3 cellular contexts compared by ENCODE assay signal in genomic region chr4:153416456-153416855, GRCh38.
TF ChIP-seq lines count a peak whose summit lies in the region.

No MANE protein-coding gene starts in this region.

TF ChIP-seq in IMR-90, 13 proteins besides CTCF, POLR2A, EP300 and RAD21:
- peak; percentile 48 for TF ChIP-seq CEBPB (IDR thresholded peaks at IDR 0.05; ENCODE audit: low read depth, low read length)
TF ChIP-seq in IMR-90: peak in this region for 1; not testable (repeated sequence) for 12.

TF ChIP-seq in K562, 482 proteins besides CTCF, POLR2A, EP300 and RAD21:
- peak; percentile 80 for TF ChIP-seq CEBPG (CRISPR knock-in tag; IDR thresholded peaks at IDR 0.05)
- TF ChIP-seq CEBPG (tag; conservative IDR thresholded peaks at IDR 0.05 in 1 of 2, IDR thresholded peaks at IDR 0.05 in 1 of 2) = peak in 1 of 2 experiments; percentile 89; a peak in 2 of 4 replicates
- TF ChIP-seq CEBPB (tag; IDR thresholded peaks at IDR 0.05) = peak; percentile 92
- peak; percentile 21; the same call in 1 of the 2 replicates for TF ChIP-seq ZNF121 (CRISPR knock-in tag; conservative IDR thresholded peaks at IDR 0.05)
- peak; percentile 45; the same call in 1 of the 2 replicates for TF ChIP-seq IRF9 (tag; IDR thresholded peaks at IDR 0.05)
TF ChIP-seq in K562: peak in this region for 4; not testable (repeated sequence) for 478.

TF ChIP-seq in HepG2, 621 proteins besides CTCF, POLR2A, EP300 and RAD21:
- TF ChIP-seq CEBPB (IDR thresholded peaks at IDR 0.05; ENCODE audit: borderline replicate concordance, low read depth, low read length) = 0 out of 2 replicates have a peak, but pooled peaks have one; percentile 4
